Comparison of ENCODE assay signal across 8 cellular contexts in genomic region chr1:65260851-65261473, GRCh38. TPM values are rescaled to one million over a fixed set of nuclear protein-coding genes. Genes with fewer than 3 reads are reported as not detected.
DNase-seq lines count a peak whose midpoint lies in the region; ATAC-seq and TF ChIP-seq lines count a peak whose summit lies in the region.

No MANE protein-coding gene starts in this region.

- H3K36me3 ChIP-seq in GM23248 (ENCODE audit: low read depth) (no peaks in the 10 kb centered on the region), lower lobe of right lung (no peaks in the 10 kb centered on the region)
- no peaks in the 10 kb centered on the region for H3K36me3 ChIP-seq in CD8-positive, alpha-beta memory T cell (ENCODE audit: insufficient read depth, low read length)

- H3K27me3 ChIP-seq in GM23248 (replicated peaks; ENCODE audit: insufficient read depth) = no peaks in the 10 kb centered on the region
- H3K27me3 ChIP-seq in lower lobe of right lung (ENCODE audit: low read depth) = peaks cover 6% of the 10 kb centered on the region
- no peaks in the 10 kb centered on the region for H3K27me3 ChIP-seq in CD8-positive, alpha-beta memory T cell (ENCODE audit: insufficient read depth, low read length, poor library complexity, severe bottlenecking)

- H3K36me3 Mint-ChIP-seq in Calu3 (ENCODE audit: insufficient read depth, unreplicated experiment) = peaks cover 5% of the 10 kb centered on the region
- no peaks in the 10 kb centered on the region for H3K36me3 Mint-ChIP-seq in CD8-positive, alpha-beta memory T cell

- no peaks in the 10 kb centered on the region for H3K9me2 ChIP-seq in GM23248 (ENCODE audit: insufficient read depth)

- peak overlapping the region; percentile 42 for H3K4me2 ChIP-seq in GM23248 (ENCODE audit: unreplicated experiment)

- ATAC-seq in SK-N-SH treated with all-trans-retinoic acid at 6 μM for 48 hours (peak; percentile 74), lower lobe of right lung (no peak)

- no peaks in the 10 kb centered on the region for H3K9me3 ChIP-seq in GM23248 (ENCODE audit: low read depth)
- H3K9me3 ChIP-seq in lower lobe of right lung = no peaks in the 10 kb centered on the region
- H3K9me3 ChIP-seq in CD8-positive, alpha-beta memory T cell (ENCODE audit: low read length) = no peaks in the 10 kb centered on the region

- H3K9ac ChIP-seq in GM23248 = peak overlapping the region; percentile 12; the same call in 1 of the 2 replicates

- no peaks in the 10 kb centered on the region for H4K20me1 ChIP-seq in GM23248 (ENCODE audit: insufficient read depth)

- CTCF ChIA-PET in Calu3 (lab: Charles Lee) = interaction anchor here (1.0 to 1.6 kb wide), 2 partner anchors 25 to 427 kb away, joined by 3 to 5 read pairs; no protein-coding TSS in a partner anchor
- CTCF ChIA-PET in CD8-positive, alpha-beta memory T cell (lab: Charles Lee) = no interaction called here

- H3K79me2 ChIP-seq in GM23248 (ENCODE audit: insufficient read depth) = no peaks in the 10 kb centered on the region

- H3K4me3 ChIP-seq in GM23248 (no peak overlapping the region), lower lobe of right lung (no peak overlapping the region)
- H3K4me3 ChIP-seq in CD8-positive, alpha-beta memory T cell (ENCODE audit: low read length) = no peak overlapping the region

- DNase-seq in Caki2 (ENCODE audit: low read depth) = peak; percentile 62
- peak; percentile 92 for DNase-seq in GM23248
- peak; percentile 81 for DNase-seq in hepatic stellate cell (ENCODE audit: low spot score)
- DNase-seq in NCI-H345 treated with DMSO at 0.1 percent for 48 hours (lab: John Stamatoyannopoulos, UW; ENCODE audit: unreplicated experiment) = no peak
- DNase-seq in lower lobe of right lung = no peak
- no peak for DNase-seq in Calu3
- no peak for DNase-seq in CD8-positive, alpha-beta memory T cell

- H3K4me1 ChIP-seq in GM23248 (ENCODE audit: insufficient read depth) (0 out of 2 replicates have a peak, but pooled peaks cover 12% of the 10 kb centered on the region), lower lobe of right lung (peaks cover 16% of the 10 kb centered on the region)
- H3K4me1 ChIP-seq in CD8-positive, alpha-beta memory T cell (ENCODE audit: insufficient read depth, low read length) = peaks cover 7% of the 10 kb centered on the region

- in situ Hi-C loops in Caki2 (cut with HindIII; ENCODE audit: low pct_unique_long_range_greater_than_20kb, low sequenced_read_pairs) = no loop called here
- in situ Hi-C loops in GM23248 (cut with MboI) = no loop called here

- H3K4me3 Mint-ChIP-seq in Calu3 (ENCODE audit: low read depth, unreplicated experiment) = no peak overlapping the region
- H3K4me3 Mint-ChIP-seq in CD8-positive, alpha-beta memory T cell = no peak overlapping the region

- peak overlapping the region; percentile 35; the same call in 1 of the 2 replicates for H2AFZ ChIP-seq in GM23248

- intact Hi-C loops in lower lobe of right lung (cut with DNase I) (no loop called here), Calu3 (cut with micrococcal nuclease; ENCODE audit: unreplicated experiment) (no loop called here)

- no peak for TF ChIP-seq CTCF in lower lobe of right lung (IDR thresholded peaks at IDR 0.05)
- no peak for TF ChIP-seq CTCF in Calu3 (IDR thresholded peaks at IDR 0.05; ENCODE audit: unreplicated experiment)

- no peak overlapping the region for H3K27ac Mint-ChIP-seq in Calu3 (ENCODE audit: unreplicated experiment)
- H3K27ac Mint-ChIP-seq in CD8-positive, alpha-beta memory T cell = peak overlapping the region in 3 of 8 donors; percentile 6 to 80 (median 26)

- H3K27ac ChIP-seq in GM23248 (peak overlapping the region; percentile 54), lower lobe of right lung (no peak overlapping the region)
- no peak overlapping the region for H3K27ac ChIP-seq in CD8-positive, alpha-beta memory T cell (ENCODE audit: low read depth, low read length)

- H3K9me3 Mint-ChIP-seq in Calu3 (ENCODE audit: low read depth, unreplicated experiment) = no peaks in the 10 kb centered on the region
- no peaks in the 10 kb centered on the region for H3K9me3 Mint-ChIP-seq in CD8-positive, alpha-beta memory T cell

- H3K4me1 Mint-ChIP-seq in Calu3 (ENCODE audit: low read depth, unreplicated experiment) = peaks cover 3% of the 10 kb centered on the region
- peaks cover 12 to 44% (median 15%) of the 10 kb centered on the region in 3 donors for H3K4me1 Mint-ChIP-seq in CD8-positive, alpha-beta memory T cell

- H3F3A ChIP-seq in GM23248 (ENCODE audit: insufficient read depth) = peaks cover 19% of the 10 kb centered on the region; the same call in 1 of the 2 replicates

- no peaks in the 10 kb centered on the region for H3K27me3 Mint-ChIP-seq in Calu3 (ENCODE audit: unreplicated experiment)
- peaks cover 8 to 13% of the 10 kb centered on the region in 2 donors for H3K27me3 Mint-ChIP-seq in CD8-positive, alpha-beta memory T cell

- WGBS in GM23248 (ENCODE audit: low coverage in 1 of 2, low lambda C conversion rate in 2 of 2, missing lambda C conversion rate in 2 of 2), 2 experiments = 67 to 73% methylated on average over 4 of the region's 4 CpGs

- no TSS peak for BruUV-seq in Calu3 (replicated peaks; lab: Mats Ljungman, UMichigan)

- POLR2A ChIA-PET in CD8-positive, alpha-beta memory T cell (lab: Charles Lee) = no interaction called here

TF ChIP-seq in SK-N-SH treated with all-trans-retinoic acid at 6 μM for 48 hours, 23 proteins besides CTCF, POLR2A, EP300 and RAD21:
- TF ChIP-seq ZC3H10 (CRISPR knock-in tag; IDR thresholded peaks at IDR 0.05) (no peak), TOX (CRISPR knock-in tag; IDR thresholded peaks at IDR 0.05; ENCODE audit: borderline replicate concordance) (no peak)

RNA-seq across cellular contexts. Expression of gene DNAJC6, which starts 48.4 kb away (rescaled TPM):
- total RNA-seq in Caki2 (2014; rRNA removed; shearing (Covaris generic); ENCODE audit: low replicate concordance) = 9.5 and 11.4 TPM in 2 replicates
- 2.8 and 4.2 TPM in 2 replicates for total RNA-seq in GM23248 (2014; rRNA removed; shearing (Covaris generic))
- polyA plus RNA-seq in GM23248 (2016; fragmentation: Nextera tagmentation; extraction: Ambion mirVana) = 2.5 TPM in 2 replicates
- total RNA-seq in lower lobe of right lung = 10.5 TPM
- 2.9 and 3.1 TPM in 2 replicates for total RNA-seq in Calu3 (2022)
- 1 to 10 TPM; 5.1 to 5.6 TPM for total RNA-seq in CD8-positive, alpha-beta memory T cell
- polyA plus RNA-seq in CD8-positive, alpha-beta memory T cell = 1.0 TPM

Comparison
In these comparisons a context has a peak if more than half of its experiments do, and no peak if none do; other contexts are left out.
1. DNase-seq: peak in Caki2 (single experiment), GM23248 (single experiment) and hepatic stellate cell (single experiment); none in NCI-H345 treated with DMSO at 0.1 percent for 48 hours (single experiment), lower lobe of right lung (single experiment), Calu3 (single experiment) and CD8-positive, alpha-beta memory T cell (0 of 5).